8 cellular contexts compared by ENCODE assay signal in the genomic region with DNA sequence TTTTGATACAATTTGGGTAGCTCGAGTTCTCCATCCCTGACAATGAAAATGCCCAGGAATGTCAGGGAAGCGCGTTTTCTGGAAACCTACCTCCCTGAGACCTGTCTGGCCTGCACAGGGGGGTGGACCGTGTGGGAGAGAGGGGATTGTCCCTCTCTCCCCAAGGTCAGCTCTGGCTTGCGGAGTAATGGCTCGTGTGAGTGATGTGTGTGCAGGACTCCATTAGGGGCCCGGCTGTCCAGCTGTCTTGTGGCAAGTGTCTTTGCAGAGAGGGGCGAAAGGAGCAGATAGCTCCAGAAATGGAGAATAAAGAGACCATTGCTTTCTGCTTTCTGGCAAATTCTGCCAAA.
DNase-seq lines count a peak whose midpoint lies in the region; ATAC-seq and TF ChIP-seq lines count a peak whose summit lies in the region.

No MANE protein-coding gene starts in this region.

- H3K27ac Mint-ChIP-seq in endodermal cell = peak overlapping the region; percentile 67

- H3K4me1 ChIP-seq in Panc1 (ENCODE audit: control insufficient read depth, insufficient read depth, low read length) = peaks cover 22% of the 10 kb centered on the region
- peaks cover 20% of the 10 kb centered on the region for H3K4me1 ChIP-seq in endodermal cell (ENCODE audit: control insufficient read depth, insufficient read depth, low read length)
- H3K4me1 ChIP-seq in skeletal muscle satellite cell (ENCODE audit: control insufficient read depth, insufficient read depth, low read length) = peaks cover 40% of the 10 kb centered on the region

- no peaks in the 10 kb centered on the region for H3K27me3 ChIP-seq in Panc1 (ENCODE audit: control insufficient read depth, insufficient read depth, low read length)
- H3K27me3 ChIP-seq in endodermal cell (ENCODE audit: control insufficient read depth, insufficient read depth, low read length, poor library complexity, severe bottlenecking) = no peaks in the 10 kb centered on the region
- no peaks in the 10 kb centered on the region for H3K27me3 ChIP-seq in skeletal muscle satellite cell (ENCODE audit: control insufficient read depth, insufficient read depth, low read length)
- H3K27me3 ChIP-seq in WERI-Rb-1 (ENCODE audit: insufficient read depth, low read depth, severe bottlenecking) = no peaks in the 10 kb centered on the region

- intact Hi-C loops in Panc1 (cut with micrococcal nuclease; ENCODE audit: unreplicated experiment) = no loop called here

- H3K27ac ChIP-seq in Panc1 (ENCODE audit: low read length) (peak overlapping the region; percentile 67), endodermal cell (ENCODE audit: low read depth, low read length) (no peak overlapping the region), WERI-Rb-1 (no peak overlapping the region)

- WGBS in endodermal cell (ENCODE audit: insufficient coverage in 1 of 2, insufficient read length in 1 of 2), 2 experiments = 79 to 89% methylated on average over 2 to 8 of the region's 8 CpGs

- H3K36me3 Mint-ChIP-seq in endodermal cell (ENCODE audit: low read depth) = peaks cover 2% of the 10 kb centered on the region

- ATAC-seq in Panc1 = peak; percentile 14; the same call in 1 of the 2 replicates

- DNase-seq in Panc1 (ENCODE audit: low read depth, low spot score) (no peak), endodermal cell (no peak), cerebellum (ENCODE audit: low spot score) (no peak), NCI-H2107 (lab: John Stamatoyannopoulos, UW) (no peak), NCI-H524 treated with DMSO at 0.1 percent for 48 hours (lab: John Stamatoyannopoulos, UW) (no peak), WERI-Rb-1 (no peak)

- POLR2A ChIA-PET in Panc1 (lab: Charles Lee) = no interaction called here

- H3K27me3 Mint-ChIP-seq in endodermal cell (ENCODE audit: insufficient read depth) = no peaks in the 10 kb centered on the region

- H3K4me3 ChIP-seq in Panc1 (ENCODE audit: low read depth in 2 of 2, low read length in 2 of 2) (no peak overlapping the region), endodermal cell (ENCODE audit: low read length) (no peak overlapping the region), skeletal muscle satellite cell (ENCODE audit: low read length) (peak overlapping the region; percentile 48), WERI-Rb-1 (ENCODE audit: low read depth, low read length) (no peak overlapping the region)

- TF ChIP-seq POLR2A in GM15510 (IDR thresholded peaks at IDR 0.05; ENCODE audit: borderline replicate concordance, extremely low read depth, insufficient read length) = peak; percentile 2

- H3K4me1 Mint-ChIP-seq in endodermal cell = peaks cover 43% of the 10 kb centered on the region

- H3K9me3 ChIP-seq in Panc1 (ENCODE audit: control insufficient read depth, insufficient read depth, low read depth, low read length) = no peaks in the 10 kb centered on the region
- H3K9me3 ChIP-seq in endodermal cell (ENCODE audit: control insufficient read depth, low read length) = no peaks in the 10 kb centered on the region
- H3K9me3 ChIP-seq in skeletal muscle satellite cell (replicated peaks; ENCODE audit: low read length) = no peaks in the 10 kb centered on the region
- no peaks in the 10 kb centered on the region for H3K9me3 ChIP-seq in WERI-Rb-1 (ENCODE audit: severe bottlenecking)

- no peaks in the 10 kb centered on the region for H3K36me3 ChIP-seq in Panc1 (ENCODE audit: control insufficient read depth, insufficient read depth, low read length)
- no peaks in the 10 kb centered on the region for H3K36me3 ChIP-seq in endodermal cell (ENCODE audit: control insufficient read depth, insufficient read depth, low read length)
- no peaks in the 10 kb centered on the region for H3K36me3 ChIP-seq in skeletal muscle satellite cell (ENCODE audit: insufficient read depth, low read length)
- no peaks in the 10 kb centered on the region for H3K36me3 ChIP-seq in WERI-Rb-1

- H3K9me3 Mint-ChIP-seq in endodermal cell = no peaks in the 10 kb centered on the region

- no TSS peak for BruUV-seq in Panc1 (replicated peaks; lab: Mats Ljungman, UMichigan)

- TF ChIP-seq CTCF in Panc1 (IDR thresholded peaks at IDR 0.05) = no peak
- no peak for TF ChIP-seq CTCF in endodermal cell (conservative IDR thresholded peaks at IDR 0.05)
- TF ChIP-seq CTCF in WERI-Rb-1 (IDR thresholded peaks at IDR 0.05; ENCODE audit: low read depth, low read length) = no peak

- in situ Hi-C loops in Panc1 (cut with HindIII; ENCODE audit: low pct_unique_long_range_greater_than_20kb, low sequenced_read_pairs) = no loop called here

- H3K9ac ChIP-seq in endodermal cell (ENCODE audit: extremely low read depth, low read length, poor library complexity, severe bottlenecking) (no peak overlapping the region), skeletal muscle satellite cell (ENCODE audit: low read depth, low read length) (peak overlapping the region; percentile 49)

- no peak overlapping the region for H3K4me3 Mint-ChIP-seq in endodermal cell

- peak overlapping the region; percentile 75 for H3K4me2 ChIP-seq in skeletal muscle satellite cell (ENCODE audit: low read length)

- CTCF ChIA-PET in Panc1 (lab: Charles Lee) = no interaction called here
